Comparison of ENCODE assay signal across 8 cellular contexts in the genomic region with DNA sequence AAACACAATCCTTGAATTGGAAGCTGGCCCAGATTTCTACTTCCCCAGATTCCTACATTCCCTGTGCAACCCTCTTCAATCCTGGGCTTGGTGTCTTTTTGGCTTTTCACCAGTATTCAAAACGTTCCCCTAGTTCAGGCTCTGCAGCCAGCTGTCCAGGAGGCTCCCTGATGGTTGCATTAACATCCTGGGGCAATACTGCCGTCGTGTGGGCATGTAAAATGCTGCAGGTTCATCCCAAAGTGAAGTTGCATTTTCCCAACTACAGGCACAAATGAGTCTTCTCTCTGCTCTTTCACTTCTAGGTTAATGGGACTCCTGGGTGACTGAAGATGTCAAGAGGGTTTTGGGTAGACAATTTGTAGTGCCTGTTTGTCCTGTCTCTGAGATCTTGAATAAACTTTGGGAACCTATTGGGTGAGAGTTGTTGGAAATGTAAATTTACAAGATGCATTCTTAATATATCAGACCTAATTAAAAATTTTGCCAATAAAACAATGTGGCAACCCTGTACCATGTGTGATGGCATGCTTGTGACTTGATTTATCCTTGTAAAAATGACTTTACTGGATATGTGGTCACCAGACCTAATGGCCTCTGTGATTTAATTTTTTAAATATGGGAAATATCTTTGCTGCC. TPM values are rescaled to one million over a fixed set of nuclear protein-coding genes. Genes with fewer than 3 reads are reported as not detected.
DNase-seq lines count a peak whose midpoint lies in the region; ATAC-seq, FAIRE-seq and TF ChIP-seq lines count a peak whose summit lies in the region.

No MANE protein-coding gene starts in this region.

- no peaks in the 10 kb centered on the region for H3K27me3 ChIP-seq in vagina

- DNase-seq in AML-193 (lab: John Stamatoyannopoulos, UW), result peak; percentile 12 to 40
- DNase-seq in GM18507 (ENCODE audit: extremely low spot score, insufficient read length, low read depth), result no peak
- DNase-seq in RPMI7951 (ENCODE audit: low read depth), result peak; percentile 33
- peak; percentile 25 for DNase-seq in glomerular visceral epithelial cell (ENCODE audit: extremely low spot score)
- DNase-seq in vagina (ENCODE audit: extremely low spot score in 2 of 2), result no peak

- intact Hi-C loops in vagina (cut with DNase I), result no loop called here

- peak in 1 of 3 experiments; percentile 16 for TF ChIP-seq CTCF in vagina (IDR thresholded peaks at IDR 0.05)

- TF ChIP-seq POLR2A in vagina (IDR thresholded peaks at IDR 0.05), result no peak

- H3K36me3 ChIP-seq in vagina, result no peaks in the 10 kb centered on the region

- no peak for ATAC-seq in HG02759 (IDR thresholded peaks at IDR 0.05; ENCODE audit: unreplicated experiment)
- ATAC-seq in HG03457 (IDR thresholded peaks at IDR 0.05; ENCODE audit: unreplicated experiment), result no peak
- no peak for ATAC-seq in GM21360 (IDR thresholded peaks at IDR 0.05; ENCODE audit: unreplicated experiment)

- FAIRE-seq in GM18507 (lab: Jason Lieb, UNC), result peak; percentile 38

- no peak overlapping the region for H3K4me3 ChIP-seq in vagina

- H3K27ac ChIP-seq in vagina, result no peak overlapping the region

- no peaks in the 10 kb centered on the region for H3K9me3 ChIP-seq in vagina

- H3K4me1 ChIP-seq in vagina, result no peaks in the 10 kb centered on the region

RNA-seq across cellular contexts. Expression of gene SOX14, which starts 28.6 kb away (rescaled TPM):
- total RNA-seq in RPMI7951 (2014; rRNA removed; shearing (Covaris generic)), result not detected in 2 replicates
- not detected for total RNA-seq in vagina

Comparison
In these comparisons a context has a peak if more than half of its experiments do, and no peak if none do; other contexts are left out.
1. DNase-seq: peak in AML-193 (2 of 2), RPMI7951 (single experiment) and glomerular visceral epithelial cell (single experiment); none in GM18507 (single experiment) and vagina (0 of 2).